Comparison of ENCODE assay signal across 8 cellular contexts in genomic region chr20:36468149-36469000, GRCh38.
DNase-seq lines count a peak whose midpoint lies in the region; ATAC-seq and TF ChIP-seq lines count a peak whose summit lies in the region.

No MANE protein-coding gene starts in this region.

- H3K27me3 ChIP-seq in HAP-1 (ENCODE audit: low read depth) = no peaks in the 10 kb centered on the region

- no peak for TF ChIP-seq CTCF in VCaP (conservative IDR thresholded peaks at IDR 0.05)

- no peak overlapping the region for H3K4me3 ChIP-seq in HAP-1

- no peaks in the 10 kb centered on the region for H3K36me3 ChIP-seq in HAP-1 (replicated peaks)

- no peak for ATAC-seq in HG02885 (IDR thresholded peaks at IDR 0.05; ENCODE audit: poor library complexity, unreplicated experiment)

- DNase-seq in NCI-H2029 (lab: John Stamatoyannopoulos, UW) = peak; percentile 45
- no peak for DNase-seq in NCI-H2029 treated with DMSO at 0.1 percent for 48 hours (lab: John Stamatoyannopoulos, UW)
- DNase-seq in left kidney (ENCODE audit: low read depth, low spot score) = peak; percentile 46
- DNase-seq in substantia nigra (lab: John Stamatoyannopoulos, UW) = peak in 25 of 49 donors; percentile 5 to 64 (median 29)
- DNase-seq in HAP-1 (ENCODE audit: low spot score in 2 of 2) = no peak
- DNase-seq in NCI-H226 = no peak

- H3K4me1 ChIP-seq in HAP-1 = peaks cover 17% of the 10 kb centered on the region

- H3K27ac ChIP-seq in VCaP = peak overlapping the region; percentile 95
- H3K27ac ChIP-seq in substantia nigra (ENCODE audit: low read depth, low read length, poor library complexity, severe bottlenecking) = peak overlapping the region; percentile 18

- no peaks in the 10 kb centered on the region for H3K9me3 ChIP-seq in HAP-1

- in situ Hi-C loops in HAP-1 (cut with MboI; ENCODE audit: low sequenced_read_pairs) = no loop called here

Comparison
In these comparisons a context has a peak if more than half of its experiments do, and no peak if none do; other contexts are left out.
1. DNase-seq: peak in NCI-H2029 (single experiment), left kidney (single experiment) and substantia nigra (25 of 49); none in NCI-H2029 treated with DMSO at 0.1 percent for 48 hours (single experiment), HAP-1 (0 of 2) and NCI-H226 (single experiment).